Comparison of ENCODE assay signal across 17 cellular contexts in the genomic region with DNA sequence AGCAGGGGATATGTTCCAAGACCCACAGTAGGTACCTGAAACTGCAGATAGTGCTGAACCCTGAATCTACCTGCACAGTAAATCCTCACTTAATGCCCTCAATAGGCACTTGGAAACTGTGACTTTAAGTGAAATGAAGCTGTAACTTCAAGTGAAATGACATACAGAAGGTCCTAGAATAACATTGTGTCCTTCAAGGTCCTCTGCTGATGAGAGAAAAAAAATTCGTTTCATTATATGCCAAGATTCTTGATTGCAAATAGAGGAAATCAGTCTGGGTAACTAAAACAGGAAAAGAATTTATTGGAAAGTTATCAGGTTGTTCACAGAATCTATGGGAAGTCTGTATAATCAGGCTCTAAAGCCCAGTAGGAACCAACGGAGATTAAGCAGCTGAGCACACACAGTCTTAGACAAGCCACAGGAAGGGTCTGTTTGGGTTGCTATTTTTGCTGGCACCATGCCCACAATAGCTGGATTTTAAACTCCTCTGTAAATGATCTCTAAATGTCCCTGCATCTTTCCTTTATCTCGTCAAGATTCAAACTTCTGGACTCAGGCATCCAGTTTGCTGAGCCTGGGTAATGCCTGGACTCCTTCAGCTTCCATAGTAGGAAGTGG. TPM values are rescaled to one million over a fixed set of nuclear protein-coding genes. Genes with fewer than 3 reads are reported as not detected.
DNase-seq lines count a peak whose midpoint lies in the region; ATAC-seq, FAIRE-seq and TF ChIP-seq lines count a peak whose summit lies in the region.
"Had no signal": no experiment of that assay in that cellular context is flagged by ENCODE, and none has a peak within 500 bp of the region (broad histone marks: within the 10 kb centered on the region; RNA-seq: fewer than 3 reads in every experiment).

No MANE protein-coding gene starts in this region.

- no peak overlapping the region for H3K4me3 Mint-ChIP-seq in endothelial cell (ENCODE audit: unreplicated experiment)
- H3K4me3 Mint-ChIP-seq: activated CD4-positive, alpha-beta memory T cell treated with anti-CD3 and anti-CD28 coated beads for 36 hours; central memory CD8-positive, alpha-beta T cell; nephron; T-helper 1 cell treated with Interleukin-12 subunit alpha and Interleukin-12 subunit beta and Interleukin-4 antibody, amounts not matched to agents 30 μg/mL and 1 μg/mL, for 36 hours had no signal

- ATAC-seq in pancreas, result peak; percentile 91 to 98 (median 95)
- no peak for ATAC-seq in HG02798 (IDR thresholded peaks at IDR 0.05; ENCODE audit: poor library complexity, unreplicated experiment)
- ATAC-seq in HG03196 (IDR thresholded peaks at IDR 0.05; ENCODE audit: unreplicated experiment), result no peak
- ATAC-seq: upper lobe of right lung had no signal

- intact Hi-C loops in pancreas (cut with DNase I), result no loop called here

- H3K27me3 ChIP-seq in pancreas, result no peaks in the 10 kb centered on the region
- H3K27me3 ChIP-seq: esophagus squamous epithelium, upper lobe of right lung had no signal

- WGBS in pancreas, 2 donors, result 8 to 10% methylated on average over 3 of the region's 3 CpGs

- H3K27ac Mint-ChIP-seq in endothelial cell (ENCODE audit: unreplicated experiment), result peak overlapping the region; percentile 38
- H3K27ac Mint-ChIP-seq: activated CD4-positive, alpha-beta memory T cell treated with anti-CD3 and anti-CD28 coated beads for 36 hours; T-helper 1 cell treated with Interleukin-12 subunit alpha and Interleukin-12 subunit beta and Interleukin-4 antibody, amounts not matched to agents 30 μg/mL and 1 μg/mL, for 36 hours had no signal

- H3K4me3 ChIP-seq in pancreas, result no peak overlapping the region
- H3K4me3 ChIP-seq: esophagus squamous epithelium, PC-9, upper lobe of right lung had no signal

- H3K27ac ChIP-seq in pancreas, result peak overlapping the region in 2 of 4 donors; percentile 46 to 55
- H3K27ac ChIP-seq: esophagus squamous epithelium, PC-9, upper lobe of right lung had no signal

- H3K36me3 Mint-ChIP-seq in endothelial cell (ENCODE audit: low read depth, unreplicated experiment), result peaks cover 18% of the 10 kb centered on the region

- TF ChIP-seq CTCF in endothelial cell (IDR thresholded peaks at IDR 0.05; ENCODE audit: unreplicated experiment) (no peak), pancreas (IDR thresholded peaks at IDR 0.05) (no peak)

- H3K9me3 ChIP-seq in pancreas, result no peaks in the 10 kb centered on the region
- H3K9me3 ChIP-seq: esophagus squamous epithelium, upper lobe of right lung had no signal

- FAIRE-seq in pancreas (lab: Jason Lieb, UNC), result no peak

- no peaks in the 10 kb centered on the region for H3K36me3 ChIP-seq in pancreas

- peak; percentile 88 for DNase-seq in NCI-H1092 treated with DMSO at 0.1 percent for 48 hours (lab: John Stamatoyannopoulos, UW)
- peak; percentile 90 for DNase-seq in NCI-H345 (lab: John Stamatoyannopoulos, UW)
- DNase-seq in endothelial cell (ENCODE audit: low spot score), result no peak
- peak in 4 of 6 donors; percentile 35 to 82 (median 70) for DNase-seq in pancreas
- no peak for DNase-seq in cerebellar nuclear complex (lab: John Stamatoyannopoulos, UW)
- no peak for DNase-seq in midbrain (lab: John Stamatoyannopoulos, UW)
- DNase-seq: activated CD4-positive, alpha-beta memory T cell treated with anti-CD3 and anti-CD28 coated beads for 36 hours; esophagus squamous epithelium; islet precursor cell; PC-9; stimulated activated CD4-positive, alpha-beta T cell treated with anti-CD3 and anti-CD28 coated beads, Interleukin-12 subunit alpha, Interleukin-12 subunit beta, amount 100 ng/mL, for 4 hours; upper lobe of right lung had no signal

- peaks cover 14% of the 10 kb centered on the region for H3K4me1 Mint-ChIP-seq in endothelial cell (ENCODE audit: unreplicated experiment)

- H3K4me1 ChIP-seq in pancreas, result peaks cover 3 to 17% (median 12%) of the 10 kb centered on the region in 3 donors
- H3K4me1 ChIP-seq: esophagus squamous epithelium, upper lobe of right lung had no signal

- no peaks in the 10 kb centered on the region for H3K27me3 Mint-ChIP-seq in endothelial cell (ENCODE audit: unreplicated experiment)
- H3K27me3 Mint-ChIP-seq: activated CD4-positive, alpha-beta memory T cell treated with anti-CD3 and anti-CD28 coated beads for 36 hours; central memory CD8-positive, alpha-beta T cell had no signal

- H3K9me3 Mint-ChIP-seq in endothelial cell (ENCODE audit: unreplicated experiment), result no peaks in the 10 kb centered on the region
- H3K9me3 Mint-ChIP-seq: activated CD4-positive, alpha-beta memory T cell treated with anti-CD3 and anti-CD28 coated beads for 36 hours; central memory CD8-positive, alpha-beta T cell; nephron; T-helper 1 cell treated with Interleukin-12 subunit alpha and Interleukin-12 subunit beta and Interleukin-4 antibody, amounts not matched to agents 30 μg/mL and 1 μg/mL, for 36 hours had no signal

RNA-seq across cellular contexts. Expression of a gene that starts 57.5 kb away (rescaled TPM):
- total RNA-seq in endothelial cell (ENCODE audit: unreplicated experiment), result 94.0 TPM
- 10 to 100 TPM; 50.7 to 81.2 (median 54.3) TPM for total RNA-seq in pancreas
- polyA plus RNA-seq in pancreas, result 10 to 100 TPM; 13.4 to 14.8 TPM

Comparison
In these comparisons a context has a peak if more than half of its experiments do, and no peak if none do; other contexts are left out.
1. DNase-seq: peak in NCI-H1092 treated with DMSO at 0.1 percent for 48 hours (single experiment), NCI-H345 (single experiment) and pancreas (4 of 6); none in endothelial cell (single experiment), cerebellar nuclear complex (0 of 2) and midbrain (single experiment).
2. ATAC-seq: peak in pancreas (4 of 4); none in HG02798 (single experiment) and HG03196 (single experiment).